9 cellular contexts compared by ENCODE assay signal in genomic region chr10:98323221-98324164, GRCh38. TPM values are rescaled to one million over a fixed set of nuclear protein-coding genes. Genes with fewer than 3 reads are reported as not detected.
A peak's percentile ranks its signal among the peaks of the same experiment; 100 is the strongest.
DNase-seq lines count a peak whose midpoint lies in the region; TF ChIP-seq lines count a peak whose summit lies in the region.
"Had no signal": no experiment of that assay in that cellular context is flagged by ENCODE, and none has a peak within 500 bp of the region (broad histone marks: within the 10 kb centered on the region; RNA-seq: fewer than 3 reads in every experiment).

No MANE protein-coding gene starts in this region.

- WGBS in stomach, 5 donors = 40 to 63% (median 52%) methylated on average over 4 of the region's 4 CpGs
- WGBS in prostate gland = 84% methylated on average over 4 of the region's 4 CpGs

- H3K9me3 ChIP-seq in stomach (peaks cover 0 to 2% (median 0%) of the 10 kb centered on the region in 4 donors), prostate gland (no peaks in the 10 kb centered on the region), neural progenitor cell (ENCODE audit: low read depth) (no peaks in the 10 kb centered on the region)

- H3K4me1 Mint-ChIP-seq in neural progenitor cell = peaks cover 37% of the 10 kb centered on the region

- TF ChIP-seq POLR2A in stomach (IDR thresholded peaks at IDR 0.05) = no peak
- no peak for TF ChIP-seq POLR2A in prostate gland (IDR thresholded peaks at IDR 0.05)

- H3K36me3 ChIP-seq in stomach (no peaks in the 10 kb centered on the region), prostate gland (no peaks in the 10 kb centered on the region), neural progenitor cell (no peaks in the 10 kb centered on the region)

- no peak for TF ChIP-seq EP300 in stomach (IDR thresholded peaks at IDR 0.05)

- TF ChIP-seq CTCF in HL-60 (IDR thresholded peaks at IDR 0.05; ENCODE audit: insufficient read depth, low read length) = no peak
- no peak for TF ChIP-seq CTCF in stomach (IDR thresholded peaks at IDR 0.05)
- TF ChIP-seq CTCF in prostate gland (IDR thresholded peaks at IDR 0.05) = no peak
- no peak for TF ChIP-seq CTCF in neural progenitor cell (IDR thresholded peaks at IDR 0.05)

- no peaks in the 10 kb centered on the region for H3K79me2 ChIP-seq in neural progenitor cell (ENCODE audit: low read depth)

- H3K27me3 ChIP-seq in HL-60 (ENCODE audit: insufficient read depth, poor library complexity, severe bottlenecking) (no peaks in the 10 kb centered on the region), stomach (peaks cover 0 to 1% (median 0%) of the 10 kb centered on the region in 3 donors), prostate gland (replicated peaks; ENCODE audit: insufficient read depth) (no peaks in the 10 kb centered on the region), neural progenitor cell (no peaks in the 10 kb centered on the region)

- peak; percentile 92 for DNase-seq in A172 (ENCODE audit: low spot score)
- peak; percentile 71 to 85 for DNase-seq in HL-60 (ENCODE audit: low read depth in 1 of 2, low spot score in 1 of 2)
- peak; percentile 94 for DNase-seq in SKM-1 (lab: John Stamatoyannopoulos, UW; ENCODE audit: unreplicated experiment)
- DNase-seq in cardiac septum (ENCODE audit: low spot score) = peak; percentile 87
- DNase-seq in stomach = peak; percentile 61
- no peak for DNase-seq in prostate gland (ENCODE audit: low spot score)
- no peak for DNase-seq in neural progenitor cell (ENCODE audit: low spot score)
- DNase-seq in cerebellum (ENCODE audit: low spot score) = no peak

- no peaks in the 10 kb centered on the region for H3F3A ChIP-seq in neural progenitor cell (ENCODE audit: low read depth)

- no peak overlapping the region for H2AFZ ChIP-seq in neural progenitor cell (replicated peaks)

- H3K4me2 ChIP-seq in neural progenitor cell = no peak overlapping the region

- H3K27ac ChIP-seq in HL-60 (replicated peaks) (no peak overlapping the region), stomach (peak overlapping the region in 1 of 5 donors; percentile 65), prostate gland (no peak overlapping the region), neural progenitor cell (no peak overlapping the region)

- H3K27me3 Mint-ChIP-seq in neural progenitor cell (ENCODE audit: insufficient read depth, low read depth) = peaks cover 9% of the 10 kb centered on the region

- H3K9me3 Mint-ChIP-seq in neural progenitor cell = no peaks in the 10 kb centered on the region
- H3K9me3 Mint-ChIP-seq: natural killer cell treated with Interleukin-12 subunit alpha and Interleukin-12 subunit beta and Interleukin-15 and Interleukin-18, amount 100 ng/mL, for 72 hours had no signal

- no peaks in the 10 kb centered on the region for H4K20me1 ChIP-seq in neural progenitor cell (ENCODE audit: low read depth)

- H3K4me3 ChIP-seq in HL-60 (replicated peaks; ENCODE audit: insufficient read depth, low read length) (no peak overlapping the region), stomach (no peak overlapping the region), prostate gland (no peak overlapping the region), neural progenitor cell (no peak overlapping the region)

- no peak overlapping the region for H3K27ac Mint-ChIP-seq in neural progenitor cell
- H3K27ac Mint-ChIP-seq: natural killer cell treated with Interleukin-12 subunit alpha and Interleukin-12 subunit beta and Interleukin-15 and Interleukin-18, amount 100 ng/mL, for 72 hours had no signal

- H3K9ac ChIP-seq in neural progenitor cell = no peak overlapping the region

- H3K4me1 ChIP-seq in stomach (peaks cover 0 to 21% (median 5%) of the 10 kb centered on the region in 4 donors), prostate gland (replicated peaks) (no peaks in the 10 kb centered on the region), neural progenitor cell (no peaks in the 10 kb centered on the region)

- intact Hi-C loops in cardiac septum (cut with DNase I) (loop anchor here (10.0 kb wide), 1 partner anchor 141 kb away; no protein-coding TSS in a partner anchor), stomach (cut with DNase I; ENCODE audit: low total_unique reads) (no loop called here), prostate gland (cut with DNase I) (no loop called here)

- H3K4me3 Mint-ChIP-seq in neural progenitor cell = no peak overlapping the region
- H3K4me3 Mint-ChIP-seq: natural killer cell treated with Interleukin-12 subunit alpha and Interleukin-12 subunit beta and Interleukin-15 and Interleukin-18, amount 100 ng/mL, for 72 hours had no signal

- H3K36me3 Mint-ChIP-seq in neural progenitor cell = no peaks in the 10 kb centered on the region
- H3K36me3 Mint-ChIP-seq: natural killer cell treated with Interleukin-12 subunit alpha and Interleukin-12 subunit beta and Interleukin-15 and Interleukin-18, amount 100 ng/mL, for 72 hours had no signal

RNA-seq across cellular contexts. Expression of gene LOXL4, which starts 55.5 kb away (rescaled TPM):
- total RNA-seq in A172 (2014; rRNA removed; shearing (Covaris generic)) = 15.4 and 24.9 TPM in 2 replicates
- total RNA-seq in cardiac septum (17.9 TPM), stomach (10 to 100 TPM in 1 of 5 donors, 1 to 10 TPM in 3, under 1 TPM in 1; 0.29 to 23.7 (median 2.0) TPM), prostate gland (10 to 100 TPM in 1 of 2 donors, 1 to 10 TPM in 1; 7.4 to 26.8 TPM), neural progenitor cell (ENCODE audit: low replicate concordance) (0.77 and 0.92 TPM in 2 replicates), cerebellum (0.27 TPM)
- polyA plus RNA-seq in stomach = 1 to 10 TPM; 1.2 to 1.6 (median 1.4) TPM
- total RNA-seq: natural killer cell treated with Interleukin-12 subunit alpha and Interleukin-12 subunit beta and Interleukin-15 and Interleukin-18, amount 100 ng/mL, for 72 hours had no signal

Comparison
In these comparisons a context has a peak if more than half of its experiments do, and no peak if none do; other contexts are left out.
1. DNase-seq: peak in A172 (single experiment), HL-60 (2 of 2), SKM-1 (single experiment), cardiac septum (single experiment) and stomach (single experiment); none in prostate gland (single experiment), neural progenitor cell (single experiment) and cerebellum (single experiment).